8 cellular contexts compared by ENCODE assay signal in genomic region chr14:94485944-94486841, GRCh38. TPM values are rescaled to one million over a fixed set of nuclear protein-coding genes. Genes with fewer than 3 reads are reported as not detected.
DNase-seq lines count a peak whose midpoint lies in the region; ATAC-seq and TF ChIP-seq lines count a peak whose summit lies in the region.

No MANE protein-coding gene starts in this region.

- peak overlapping the region; percentile 24 for H3K4me3 ChIP-seq in suprapubic skin

- H3K9me3 Mint-ChIP-seq in naive B cell: peaks cover 0 to 11% (median 0%) of the 10 kb centered on the region in 7 donors

- no peaks in the 10 kb centered on the region for H3K36me3 ChIP-seq in suprapubic skin

- H3K4me3 Mint-ChIP-seq in naive B cell: no peak overlapping the region

- H3K27me3 ChIP-seq in suprapubic skin: no peaks in the 10 kb centered on the region

- peaks cover 0 to 10% (median 0%) of the 10 kb centered on the region in 3 donors for H3K4me1 Mint-ChIP-seq in naive B cell

- H3K4me1 ChIP-seq in suprapubic skin: peaks cover 12% of the 10 kb centered on the region

- TF ChIP-seq EP300 in suprapubic skin (IDR thresholded peaks at IDR 0.05): no peak

- no peaks in the 10 kb centered on the region for H3K36me3 Mint-ChIP-seq in naive B cell

- H3K27ac ChIP-seq in suprapubic skin: no peak overlapping the region

- TF ChIP-seq POLR2A in suprapubic skin (IDR thresholded peaks at IDR 0.05): no peak

- peak; percentile 49 for ATAC-seq in GM21619 (IDR thresholded peaks at IDR 0.05; ENCODE audit: unreplicated experiment)
- ATAC-seq in naive B cell (ENCODE audit: low read depth in 2 of 2): no peak
- ATAC-seq in GM18519 (IDR thresholded peaks at IDR 0.05; ENCODE audit: low FRiP score, unreplicated experiment): no peak

- H3K27ac Mint-ChIP-seq in naive B cell: peak overlapping the region in 1 of 6 donors; percentile 76

- H3K9me3 ChIP-seq in suprapubic skin: no peaks in the 10 kb centered on the region

- DNase-seq in COLO668 (lab: John Stamatoyannopoulos, UW; ENCODE audit: unreplicated experiment): peak; percentile 59
- DNase-seq in NCI-H524 (lab: John Stamatoyannopoulos, UW): peak; percentile 78 to 87
- DNase-seq in activated T-cell treated with anti-CD3 and anti-CD28 coated beads for 1 hour (ENCODE audit: low read depth): peak; percentile 34
- peak; percentile 60 for DNase-seq in fibroblast of gingiva (ENCODE audit: low read depth)
- DNase-seq in naive B cell: peak; percentile 20
- peak in 1 of 2 donors; percentile 71 for DNase-seq in suprapubic skin (ENCODE audit: low spot score in 2 of 2)

- H3K27me3 Mint-ChIP-seq in naive B cell: peaks cover 18 to 43% (median 33%) of the 10 kb centered on the region in 3 donors

- WGBS in suprapubic skin: 18% methylated on average over 16 of the region's 26 CpGs

- TF ChIP-seq CTCF in suprapubic skin (IDR thresholded peaks at IDR 0.05): peak; percentile 96 to 99

RNA-seq across cellular contexts. Expression of gene SERPINA9, which starts 10.2 kb away (rescaled TPM):
- polyA plus RNA-seq in naive B cell (ENCODE audit: low read depth in 6 of 6): not detected
- 10 to 100 TPM in 2 of 4 donors, 1 to 10 TPM in 2; 1.8 to 11.0 (median 6.2) TPM for total RNA-seq in suprapubic skin

RNA-seq across cellular contexts. Expression of gene SERPINA12, which starts 23.1 kb away (rescaled TPM):
- not detected for polyA plus RNA-seq in naive B cell (ENCODE audit: low read depth in 6 of 6)
- 100 to 1,000 TPM in 3 of 4 donors, 10 to 100 TPM in 1; 91.3 to 486 (median 265) TPM for total RNA-seq in suprapubic skin

RNA-seq across cellular contexts. Expression of gene SERPINA11, which starts 33.6 kb away (rescaled TPM):
- polyA plus RNA-seq in naive B cell (ENCODE audit: low read depth in 6 of 6): not detected
- total RNA-seq in suprapubic skin: not detected
